In genomic region chr6:2739335-2739734, GRCh38 we compare ENCODE assay signal across 11 cellular contexts. TPM values are rescaled to one million over a fixed set of nuclear protein-coding genes. Genes with fewer than 3 reads are reported as not detected.
A peak's percentile ranks its signal among the peaks of the same experiment; 100 is the strongest.
DNase-seq lines count a peak whose midpoint lies in the region; ATAC-seq, FAIRE-seq and TF ChIP-seq lines count a peak whose summit lies in the region.
"Had no signal": no experiment of that assay in that cellular context is flagged by ENCODE, and none has a peak within 500 bp of the region (broad histone marks: within the 10 kb centered on the region; RNA-seq: fewer than 3 reads in every experiment).

No MANE protein-coding gene starts in this region.

- H3K27ac ChIP-seq in A673 (ENCODE audit: low read depth, low read length, poor library complexity, severe bottlenecking) (no peak overlapping the region), esophagus squamous epithelium (no peak overlapping the region)
- H3K27ac ChIP-seq: neutrophil had no signal

- ATAC-seq in GM19452 (IDR thresholded peaks at IDR 0.05; ENCODE audit: unreplicated experiment): no peak

- POLR2A ChIA-PET in A673 (lab: Charles Lee; ENCODE audit: low non-redundant PET): no interaction called here

- H3K27me3 ChIP-seq in A673 (replicated peaks; ENCODE audit: insufficient read depth, low read depth, low read length, poor library complexity) (no peaks in the 10 kb centered on the region), esophagus squamous epithelium (no peaks in the 10 kb centered on the region)
- H3K27me3 ChIP-seq: neutrophil had no signal

- no peak for TF ChIP-seq CTCF in A673 (conservative IDR thresholded peaks at IDR 0.05; ENCODE audit: low read depth, low read length)
- TF ChIP-seq CTCF in fibroblast of pulmonary artery (IDR thresholded peaks at IDR 0.05; ENCODE audit: low read length, missing control alignments): no peak
- TF ChIP-seq CTCF in esophagus squamous epithelium (IDR thresholded peaks at IDR 0.05): no peak

- no peaks in the 10 kb centered on the region for H3K36me3 Mint-ChIP-seq in activated T-helper 2 cell treated with anti-CD3 and anti-CD28 coated beads, Interferon-gamma antibody, Interleukin-2, Interleukin-4, amounts not matched to agents 10 μg/mL and 5 μg/mL and 100 μg/mL, durations not matched to agents 14 hours and 24 hours and 36 hours (ENCODE audit: low read depth)

- in situ Hi-C loops in Caki2 (cut with HindIII; ENCODE audit: low pct_unique_long_range_greater_than_20kb, low sequenced_read_pairs): no loop called here

- H3K36me3 ChIP-seq in A673 (ENCODE audit: insufficient read depth, low read length, poor library complexity, severe bottlenecking) (no peaks in the 10 kb centered on the region), esophagus squamous epithelium (no peaks in the 10 kb centered on the region)
- H3K36me3 ChIP-seq: neutrophil had no signal

- DNase-seq in A673 (ENCODE audit: low spot score) (peak; percentile 22), Caki2 (ENCODE audit: low read depth) (peak; percentile 35), RPMI8226 (peak; percentile 48), fibroblast of pulmonary artery (ENCODE audit: low read depth) (peak; percentile 38), esophagus squamous epithelium (lab: John Stamatoyannopoulos, UW) (no peak), GM12892 (ENCODE audit: insufficient read length) (no peak)
- no peak for DNase-seq in activated T-helper 2 cell treated with anti-CD3 and anti-CD28 coated beads, Interferon-gamma antibody, Interleukin-2, Interleukin-4, amounts not matched to agents 10 μg/mL and 5 μg/mL and 100 μg/mL, durations not matched to agents 14 hours and 24 hours and 36 hours (ENCODE audit: low spot score)
- DNase-seq: activated CD4-positive, alpha-beta T cell treated with anti-CD3 and anti-CD28 coated beads, Interleukin-2, amount 10 ng/mL, durations not matched to agents 7 days and 5 days; amygdala had no signal

- H3K9me3 ChIP-seq in A673 (ENCODE audit: low read depth, low read length, poor library complexity, severe bottlenecking): no peaks in the 10 kb centered on the region
- no peaks in the 10 kb centered on the region for H3K9me3 ChIP-seq in esophagus squamous epithelium
- H3K9me3 ChIP-seq: neutrophil had no signal

- peaks cover 4% of the 10 kb centered on the region for H3K4me1 ChIP-seq in A673 (ENCODE audit: insufficient read depth, low read length, poor library complexity, severe bottlenecking)
- H3K4me1 ChIP-seq in esophagus squamous epithelium: peaks cover 0 to 9% (median 0%) of the 10 kb centered on the region in 3 donors

- peaks cover 8% of the 10 kb centered on the region for H3K4me1 Mint-ChIP-seq in activated T-helper 2 cell treated with anti-CD3 and anti-CD28 coated beads, Interferon-gamma antibody, Interleukin-2, Interleukin-4, amounts not matched to agents 10 μg/mL and 5 μg/mL and 100 μg/mL, durations not matched to agents 14 hours and 24 hours and 36 hours (ENCODE audit: low read depth)
- H3K4me1 Mint-ChIP-seq: activated CD4-positive, alpha-beta T cell treated with anti-CD3 and anti-CD28 coated beads, Interleukin-2, amount 10 ng/mL, durations not matched to agents 7 days and 5 days had no signal

- no peaks in the 10 kb centered on the region for H3K9me3 Mint-ChIP-seq in activated T-helper 2 cell treated with anti-CD3 and anti-CD28 coated beads, Interferon-gamma antibody, Interleukin-2, Interleukin-4, amounts not matched to agents 10 μg/mL and 5 μg/mL and 100 μg/mL, durations not matched to agents 14 hours and 24 hours and 36 hours
- H3K9me3 Mint-ChIP-seq: activated CD4-positive, alpha-beta T cell treated with anti-CD3 and anti-CD28 coated beads, Interleukin-2, amount 10 ng/mL, durations not matched to agents 7 days and 5 days had no signal

- H3K4me3 ChIP-seq in A673 (ENCODE audit: low read depth, low read length, poor library complexity, severe bottlenecking) (no peak overlapping the region), fibroblast of pulmonary artery (replicated peaks; ENCODE audit: low read depth, low read length) (no peak overlapping the region), esophagus squamous epithelium (no peak overlapping the region)

- CTCF ChIA-PET in A673 (lab: Charles Lee): interaction anchor here (1.6 kb wide), 1 partner anchor 11 kb away, joined by 16 read pairs; the partner anchor contains the start of gene MYLK4

- BruUV-seq in A673 (replicated peaks; lab: Mats Ljungman, UMichigan): no TSS peak

- FAIRE-seq in GM12892 (lab: Jason Lieb, UNC): no peak

- H3K27ac Mint-ChIP-seq in activated T-helper 2 cell treated with anti-CD3 and anti-CD28 coated beads, Interferon-gamma antibody, Interleukin-2, Interleukin-4, amounts not matched to agents 10 μg/mL and 5 μg/mL and 100 μg/mL, durations not matched to agents 14 hours and 24 hours and 36 hours: no peak overlapping the region
- H3K27ac Mint-ChIP-seq: activated CD4-positive, alpha-beta T cell treated with anti-CD3 and anti-CD28 coated beads, Interleukin-2, amount 10 ng/mL, durations not matched to agents 7 days and 5 days had no signal

- H3K4me3 Mint-ChIP-seq in activated T-helper 2 cell treated with anti-CD3 and anti-CD28 coated beads, Interferon-gamma antibody, Interleukin-2, Interleukin-4, amounts not matched to agents 10 μg/mL and 5 μg/mL and 100 μg/mL, durations not matched to agents 14 hours and 24 hours and 36 hours (ENCODE audit: low read depth): no peak overlapping the region
- H3K4me3 Mint-ChIP-seq: activated CD4-positive, alpha-beta T cell treated with anti-CD3 and anti-CD28 coated beads, Interleukin-2, amount 10 ng/mL, durations not matched to agents 7 days and 5 days had no signal

- intact Hi-C loops in A673 (cut with micrococcal nuclease; ENCODE audit: unreplicated experiment) (loop anchor here (2.0 to 5.0 kb wide), 3 partner anchors 193 to 315 kb away; no protein-coding TSS in a partner anchor), esophagus squamous epithelium (cut with DNase I) (no loop called here)
- intact Hi-C loops in activated T-helper 2 cell treated with anti-CD3 and anti-CD28 coated beads, Interferon-gamma antibody, Interleukin-2, Interleukin-4, amounts not matched to agents 10 μg/mL and 5 μg/mL and 100 μg/mL, durations not matched to agents 14 hours and 24 hours and 36 hours (cut with micrococcal nuclease): no loop called here

- TF ChIP-seq POLR2A in esophagus squamous epithelium (IDR thresholded peaks at IDR 0.05) (no peak), GM12892 (IDR thresholded peaks at IDR 0.05; ENCODE audit: low read depth, low read length) (no peak)

- 83 to 84% methylated on average over 4 of the region's 4 CpGs for WGBS in esophagus squamous epithelium, 2 donors

- H3K27me3 Mint-ChIP-seq in activated T-helper 2 cell treated with anti-CD3 and anti-CD28 coated beads, Interferon-gamma antibody, Interleukin-2, Interleukin-4, amounts not matched to agents 10 μg/mL and 5 μg/mL and 100 μg/mL, durations not matched to agents 14 hours and 24 hours and 36 hours (ENCODE audit: low read depth): peaks cover 8% of the 10 kb centered on the region

RNA-seq across cellular contexts. Expression of gene MYLK4, which starts 11.4 kb away (rescaled TPM):
- 0.13 and 0.39 TPM in 2 replicates for total RNA-seq in A673 (2021)
- 0.57 and 1.2 TPM in 2 replicates for total RNA-seq in Caki2 (2014; rRNA removed; shearing (Covaris generic); ENCODE audit: low replicate concordance)
- 0.21 and 0.23 TPM in 2 replicates for total RNA-seq in activated T-helper 2 cell treated with anti-CD3 and anti-CD28 coated beads, Interferon-gamma antibody, Interleukin-2, Interleukin-4, amounts not matched to agents 10 μg/mL and 5 μg/mL and 100 μg/mL, durations not matched to agents 14 hours and 24 hours and 36 hours
- 1 to 10 TPM in 2 of 4 donors, under 1 TPM in 2; 0.49 to 1.9 (median 1.0) TPM for total RNA-seq in esophagus squamous epithelium
- 0.06 TPM for polyA plus RNA-seq in GM12892 (2012; ENCODE audit: missing spikeins)

RNA-seq across cellular contexts. Expression of gene WRNIP1, which starts 25.9 kb away (rescaled TPM):
- total RNA-seq in A673 (2021) (48.9 and 49.3 TPM in 2 replicates), esophagus squamous epithelium (10 to 100 TPM; 66.0 to 75.6 (median 69.9) TPM)
- total RNA-seq in Caki2 (2014; rRNA removed; shearing (Covaris generic); ENCODE audit: low replicate concordance): 75.4 and 94.7 TPM in 2 replicates
- total RNA-seq in activated T-helper 2 cell treated with anti-CD3 and anti-CD28 coated beads, Interferon-gamma antibody, Interleukin-2, Interleukin-4, amounts not matched to agents 10 μg/mL and 5 μg/mL and 100 μg/mL, durations not matched to agents 14 hours and 24 hours and 36 hours: 47.2 and 47.8 TPM in 2 replicates
- 24.3 TPM for polyA plus RNA-seq in GM12892 (2012; ENCODE audit: missing spikeins)

Comparison
In these comparisons a context has a peak if more than half of its experiments do, and no peak if none do; other contexts are left out.
1. DNase-seq: peak in A673 (single experiment), Caki2 (single experiment), RPMI8226 (single experiment) and fibroblast of pulmonary artery (single experiment); none in activated T-helper 2 cell treated with anti-CD3 and anti-CD28 coated beads, Interferon-gamma antibody, Interleukin-2, Interleukin-4, amounts not matched to agents 10 μg/mL and 5 μg/mL and 100 μg/mL, durations not matched to agents 14 hours and 24 hours and 36 hours (single experiment), esophagus squamous epithelium (single experiment) and GM12892 (single experiment).